Comparison of ENCODE assay signal across 33 cellular contexts in genomic region chr6:66995669-66996068, GRCh38.
"Had no signal": no experiment of that assay in that cellular context is flagged by ENCODE, and none has a peak within 500 bp of the region (broad histone marks: within the 10 kb centered on the region; RNA-seq: fewer than 3 reads in every experiment).

No MANE protein-coding gene starts in this region.

- H3K27me3 ChIP-seq: adrenal gland, ascending aorta, body of pancreas, brain microvascular endothelial cell, breast epithelium, cardiac muscle cell had no signal

- H3K4me1 ChIP-seq: adrenal gland, ascending aorta, body of pancreas, breast epithelium had no signal

- H3K4me3 ChIP-seq: adrenal gland, ascending aorta, body of pancreas, breast epithelium, cardiac muscle cell had no signal

- FAIRE-seq: astrocyte, bronchial epithelial cell had no signal

- H3K9me3 ChIP-seq: adrenal gland, breast epithelium had no signal

- H3K36me3 ChIP-seq: adrenal gland, ascending aorta, brain microvascular endothelial cell, breast epithelium, cardiac muscle cell had no signal

- ATAC-seq: activated naive CD4-positive, alpha-beta T cell treated with anti-CD3 and anti-CD28 coated beads, Interleukin-2, amount 50 U/mL, for 72 hours; activated naive CD8-positive, alpha-beta T cell treated with anti-CD3 and anti-CD28 coated beads, Interleukin-2, amount 50 U/mL, for 24 hours; activated T-cell treated with anti-CD3 and anti-CD28 coated beads, Interleukin-2, amount 50 U/mL, for 4 hours; activated T-cell treated with anti-CD3 and anti-CD28 coated beads, Interleukin-2, amount 50 U/mL, for 72 hours; activated T-helper 17 cell treated with anti-CD3 and anti-CD28 coated beads, Interleukin-2, amount 50 U/mL, for 72 hours; body of pancreas had no signal

- DNase-seq: activated effector memory CD4-positive, alpha-beta T cell treated with anti-CD3 and anti-CD28 coated beads, Interleukin-2, amount 50 U/mL, for 16 hours; activated effector memory CD4-positive, alpha-beta T cell treated with Interleukin-2 at 50 U/mL for 16 hours; activated gamma-delta T cell; activated gamma-delta T cell treated with Interleukin-2 at 50 U/mL for 16 hours; activated naive CD4-positive, alpha-beta T cell; activated naive CD4-positive, alpha-beta T cell treated with anti-CD3 and anti-CD28 coated beads for 36 hours; activated naive CD4-positive, alpha-beta T cell treated with anti-CD3 and anti-CD28 coated beads, Interleukin-2, amount 10 ng/mL, durations not matched to agents 7 days and 5 days; activated naive CD4-positive, alpha-beta T cell treated with anti-CD3 and anti-CD28 coated beads, Interleukin-2, amount 50 U/mL, for 16 hours; activated naive CD4-positive, alpha-beta T cell treated with Interleukin-2 at 50 U/mL for 16 hours; activated naive CD8-positive, alpha-beta T cell treated with anti-CD3 and anti-CD28 coated beads for 36 hours; activated naive CD8-positive, alpha-beta T cell treated with anti-CD3 and anti-CD28 coated beads, Interleukin-2, amount 10 ng/mL, durations not matched to agents 7 days and 5 days; activated naive CD8-positive, alpha-beta T cell treated with anti-CD3 and anti-CD28 coated beads, Interleukin-2, amount 50 U/mL, for 24 hours; activated T-cell treated with anti-CD3 and anti-CD28 coated beads, Interleukin-2, amount 50 U/mL, for 24 hours; activated T-cell treated with anti-CD3 and anti-CD28 coated beads, Interleukin-2, amount 50 U/mL, for 4 hours; activated T-cell treated with anti-CD3 and anti-CD28 coated beads, Interleukin-2, amount 50 U/mL, for 48 hours; activated T-cell treated with anti-CD3 and anti-CD28 coated beads, Interleukin-2, amount 50 U/mL, for 72 hours; adrenal gland; amniotic stem cell; amygdala; anterior cingulate cortex; aorta; body of pancreas; brain microvascular endothelial cell; caudate nucleus; central memory CD4-positive, alpha-beta T cell; cerebellar nuclear complex had no signal

- H3K27ac ChIP-seq: adrenal gland, ascending aorta, body of pancreas, brain microvascular endothelial cell, breast epithelium, cardiac muscle cell had no signal
